2 cellular contexts compared by ENCODE assay signal in the genomic region with DNA sequence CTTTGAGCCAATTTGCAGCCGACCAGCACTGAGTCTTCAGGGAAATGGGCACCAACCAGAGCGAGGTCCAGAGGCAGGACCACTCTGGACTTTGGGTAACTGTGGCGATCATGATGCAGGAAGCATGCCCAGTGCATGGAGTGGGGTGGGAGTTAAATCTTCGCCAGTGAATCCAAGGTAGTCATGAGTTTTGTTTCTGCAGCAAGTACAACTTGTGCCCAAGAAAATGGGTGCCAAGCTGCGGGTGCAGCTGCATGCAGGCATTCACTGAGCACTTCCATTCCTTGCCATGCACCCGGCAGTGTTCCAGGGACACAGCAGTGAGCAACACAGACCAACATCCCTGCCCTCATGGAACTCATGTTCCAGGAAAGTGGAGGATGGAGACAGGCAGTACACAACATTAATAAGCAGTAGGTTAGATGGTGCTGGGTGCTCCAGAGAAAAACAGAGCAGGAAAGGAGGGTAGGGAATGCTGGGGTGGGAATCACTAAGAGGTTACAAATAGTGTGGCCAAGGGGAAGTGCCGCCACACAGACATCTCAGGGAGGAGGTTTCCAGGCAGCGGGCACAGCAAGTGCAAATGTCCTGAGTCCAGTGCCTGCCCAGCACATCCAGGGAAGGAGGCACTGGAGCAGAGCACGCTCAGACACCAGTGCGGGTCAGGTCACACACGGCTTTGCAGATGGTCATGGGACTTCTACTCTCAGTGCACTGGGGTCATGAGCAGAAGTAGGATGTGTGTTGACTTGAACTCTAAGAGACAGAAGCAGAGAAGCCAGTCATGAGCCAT.
A peak's percentile ranks its signal among the peaks of the same experiment; 100 is the strongest.
TF ChIP-seq lines count a peak whose summit lies in the region.

No MANE protein-coding gene starts in this region.

TF ChIP-seq in HEK293, 187 proteins besides CTCF, POLR2A, EP300 and RAD21:
- TF ChIP-seq ZNF623 (tag by site-specific recombination; IDR thresholded peaks at IDR 0.05): peak; percentile 72
- TF ChIP-seq BCL6B (tag by site-specific recombination; IDR thresholded peaks at IDR 0.05): no peak

TF ChIP-seq in H1, 55 proteins besides CTCF, POLR2A, EP300 and RAD21:
- no peak for TF ChIP-seq CHD2 (IDR thresholded peaks at IDR 0.05; ENCODE audit: low read length)
- TF ChIP-seq RXRA (IDR thresholded peaks at IDR 0.05; ENCODE audit: insufficient read depth, low read depth, low read length): no peak
- no peak for TF ChIP-seq CREB1 (IDR thresholded peaks at IDR 0.05)
- no peak for TF ChIP-seq HDAC2 (IDR thresholded peaks at IDR 0.05; ENCODE audit: borderline replicate concordance in 1 of 2, low read depth in 2 of 2, low read length in 2 of 2)
- no peak for TF ChIP-seq EGR1 (IDR thresholded peaks at IDR 0.05; ENCODE audit: borderline replicate concordance, low read depth, low read length)
- no peak for TF ChIP-seq SP1 (IDR thresholded peaks at IDR 0.05; ENCODE audit: low read depth, low read length)
- TF ChIP-seq SUZ12 (IDR thresholded peaks at IDR 0.05; ENCODE audit: low read length): no peak
- TF ChIP-seq CHD1 (IDR thresholded peaks at IDR 0.05; ENCODE audit: low read depth, low read length): no peak
- no peak for TF ChIP-seq NANOG (IDR thresholded peaks at IDR 0.05; ENCODE audit: insufficient read depth, low read depth, low read length, poor library complexity, severe bottlenecking)
- no peak for TF ChIP-seq SP4 (IDR thresholded peaks at IDR 0.05; ENCODE audit: low read length)
- no peak for TF ChIP-seq SIX5 (IDR thresholded peaks at IDR 0.05; ENCODE audit: low read depth, low read length)
- no peak for TF ChIP-seq RBBP5 (IDR thresholded peaks at IDR 0.05; ENCODE audit: borderline replicate concordance, low read depth, low read length)
